ENCODE assay signal across 9 cellular contexts in genomic region chr12:11797317-11797913, GRCh38.
DNase-seq lines count a peak whose midpoint lies in the region; ATAC-seq, FAIRE-seq and TF ChIP-seq lines count a peak whose summit lies in the region.
"Had no signal": no experiment of that assay in that cellular context is flagged by ENCODE, and none has a peak within 500 bp of the region (broad histone marks: within the 10 kb centered on the region; RNA-seq: fewer than 3 reads in every experiment).

No MANE protein-coding gene starts in this region.

- no peaks in the 10 kb centered on the region for H3K9me3 Mint-ChIP-seq in MCF 10A (ENCODE audit: unreplicated experiment)

- no peak overlapping the region for H3K27ac ChIP-seq in mammary epithelial cell (ENCODE audit: insufficient read depth, low read depth, low read length)
- H3K27ac ChIP-seq in adrenal gland = peak overlapping the region in 3 of 5 donors; percentile 15 to 63 (median 36)
- no peak overlapping the region for H3K27ac ChIP-seq in HepG2 (ENCODE audit: extremely low read length, insufficient read depth, low read length)
- no peak overlapping the region for H3K27ac ChIP-seq in upper lobe of right lung

- H2AFZ ChIP-seq in mammary epithelial cell (ENCODE audit: low read depth, low read length) (no peak overlapping the region), HepG2 (ENCODE audit: low read length) (no peak overlapping the region)

- no peak for TF ChIP-seq CTCF in MCF 10A (IDR thresholded peaks at IDR 0.05; ENCODE audit: unreplicated experiment)
- no peak for TF ChIP-seq CTCF in mammary epithelial cell (conservative IDR thresholded peaks at IDR 0.05 in 1 of 2, IDR thresholded peaks at IDR 0.05 in 1 of 2; ENCODE audit: extremely low read depth in 1 of 2, insufficient read depth in 1 of 2, low read depth in 1 of 2, low read length in 2 of 2)
- TF ChIP-seq CTCF in adrenal gland (IDR thresholded peaks at IDR 0.05) = no peak
- no peak for TF ChIP-seq CTCF in HepG2 (CRISPR knock-in tag; IDR thresholded peaks at IDR 0.05)
- no peak for TF ChIP-seq CTCF in upper lobe of right lung (IDR thresholded peaks at IDR 0.05)

- no peak overlapping the region for H3K4me2 ChIP-seq in mammary epithelial cell (ENCODE audit: insufficient read depth, low read depth, low read length)
- H3K4me2 ChIP-seq in HepG2 (ENCODE audit: low read depth, low read length) = no peak overlapping the region

- TF ChIP-seq RAD21 in HepG2 (CRISPR knock-in tag; IDR thresholded peaks at IDR 0.05) = no peak

- peak overlapping the region; percentile 66 for H3K27ac Mint-ChIP-seq in MCF 10A (ENCODE audit: low read depth, unreplicated experiment)

- H3K27me3 Mint-ChIP-seq in MCF 10A (ENCODE audit: insufficient read depth, unreplicated experiment) = no peaks in the 10 kb centered on the region

- intact Hi-C loops in MCF 10A (cut with micrococcal nuclease) (no loop called here), mammary epithelial cell (cut with micrococcal nuclease) (loop anchor here (5.0 kb wide), 1 partner anchor 145 kb away; no protein-coding TSS in a partner anchor), adrenal gland (cut with DNase I) (no loop called here), HepG2 (cut with micrococcal nuclease; ENCODE audit: unreplicated experiment) (no loop called here), upper lobe of right lung (cut with DNase I) (no loop called here)

- H4K20me1 ChIP-seq in mammary epithelial cell (ENCODE audit: insufficient read depth, low read length) (no peaks in the 10 kb centered on the region), HepG2 (ENCODE audit: insufficient read depth, low read length) (no peaks in the 10 kb centered on the region)

- H3K36me3 ChIP-seq in mammary epithelial cell (ENCODE audit: insufficient read depth, low read length) = no peaks in the 10 kb centered on the region
- no peaks in the 10 kb centered on the region for H3K36me3 ChIP-seq in adrenal gland (replicated peaks in 1 of 2)
- no peaks in the 10 kb centered on the region; a peak in 1 of 5 replicates for H3K36me3 ChIP-seq in HepG2 (replicated peaks in 1 of 2; ENCODE audit: control insufficient read depth in 1 of 2, insufficient read depth in 2 of 2, low read length in 2 of 2)
- H3K36me3 ChIP-seq in upper lobe of right lung = no peaks in the 10 kb centered on the region

- peak; percentile 40 for DNase-seq in MCF 10A (ENCODE audit: unreplicated experiment)
- DNase-seq in mammary epithelial cell = no peak
- peak in 3 of 7 donors; percentile 20 to 36 (median 27) for DNase-seq in adrenal gland
- DNase-seq in HepG2 (ENCODE audit: low spot score) = peak; percentile 28
- DNase-seq in upper lobe of right lung = no peak
- no peak for DNase-seq in mucosa of gallbladder (ENCODE audit: low spot score)
- DNase-seq in LoVo (ENCODE audit: low spot score) = no peak
- DNase-seq in activated gamma-delta T cell treated with Interleukin-2 at 50 U/mL for 16 hours = no peak

- ATAC-seq in HepG2 (no peak), upper lobe of right lung (peak; percentile 53)

- TF ChIP-seq POLR2A in adrenal gland (IDR thresholded peaks at IDR 0.05) (no peak), HepG2 (IDR thresholded peaks at IDR 0.05; ENCODE audit: insufficient read depth in 1 of 2, low read depth in 2 of 2, low read length in 2 of 2) (no peak)

- in situ Hi-C loops in mammary epithelial cell (cut with MboI; ENCODE audit: low sequenced_read_pairs in 2 of 2) (no loop called here), HepG2 (cut with HindIII; ENCODE audit: extremely low pct_ligation_motif_present, low pct_unique_long_range_greater_than_20kb) (no loop called here)

- H3K79me2 ChIP-seq in mammary epithelial cell (ENCODE audit: insufficient read depth, low read length) = peaks cover 47% of the 10 kb centered on the region
- H3K79me2 ChIP-seq in HepG2 (ENCODE audit: insufficient read depth, low read length) = no peaks in the 10 kb centered on the region

- WGBS in mammary epithelial cell (ENCODE audit: low coverage, missing lambda C conversion rate) = 84% methylated on average over 5 of the region's 5 CpGs
- 49 to 64% (median 60%) methylated on average over 5 of the region's 5 CpGs for WGBS in adrenal gland, 4 donors
- WGBS in HepG2 (ENCODE audit: low lambda C conversion rate) = 78% methylated on average over 5 of the region's 5 CpGs

- no TSS peak for BruUV-seq in MCF 10A (replicated peaks; lab: Mats Ljungman, UMichigan)
- no TSS peak for BruUV-seq in mammary epithelial cell (replicated peaks; lab: Mats Ljungman, UMichigan)
- BruUV-seq in HepG2 (replicated peaks; lab: Mats Ljungman, UMichigan) = no TSS peak

- H3K27me3 ChIP-seq in mammary epithelial cell (ENCODE audit: insufficient read depth, low read length) (no peaks in the 10 kb centered on the region), adrenal gland (no peaks in the 10 kb centered on the region), HepG2 (ENCODE audit: control insufficient read depth in 1 of 2, insufficient read depth in 2 of 2, low read length in 2 of 2) (no peaks in the 10 kb centered on the region), upper lobe of right lung (no peaks in the 10 kb centered on the region)

- H3K9me3 ChIP-seq in mammary epithelial cell (replicated peaks; ENCODE audit: insufficient read depth, low read length) (no peaks in the 10 kb centered on the region), adrenal gland (replicated peaks in 1 of 3) (no peaks in the 10 kb centered on the region), HepG2 (ENCODE audit: low read length) (no peaks in the 10 kb centered on the region), upper lobe of right lung (no peaks in the 10 kb centered on the region)

- H3K9ac ChIP-seq in mammary epithelial cell (ENCODE audit: insufficient read depth, low read length) (no peak overlapping the region), HepG2 (ENCODE audit: insufficient read depth, low read depth, low read length) (no peak overlapping the region)

- no peak overlapping the region for H3K4me3 Mint-ChIP-seq in MCF 10A (ENCODE audit: unreplicated experiment)

- FAIRE-seq in HepG2 (lab: Jason Lieb, UNC) = no peak
- FAIRE-seq: keratinocyte had no signal

- no peak for TF ChIP-seq EP300 in HepG2 (IDR thresholded peaks at IDR 0.05; ENCODE audit: low read depth in 2 of 2, low read length in 2 of 2)
- TF ChIP-seq EP300 in HepG2 (CRISPR knock-in tag; IDR thresholded peaks at IDR 0.05; ENCODE audit: borderline replicate concordance) = no peak

- dilution Hi-C loops in mammary epithelial cell (cut with HindIII; ENCODE audit: low sequenced_read_pairs) = no loop called here

- CTCF ChIA-PET in MCF 10A (lab: Yijun Ruan, JAX) (interaction anchor here (0.8 kb wide), 1 partner anchor 11 kb away, joined by 3 read pairs; no protein-coding TSS in a partner anchor), mammary epithelial cell (lab: Charles Lee; ENCODE audit: low non-redundant PET) (interaction anchor here (0.6 kb wide), 1 partner anchor 182 kb away, joined by 4 read pairs; no protein-coding TSS in a partner anchor), HepG2 (lab: Yijun Ruan, JAX; ENCODE audit: low intra/inter-chr PET ratio, low total read pairs) (no interaction called here)

- peaks cover 47% of the 10 kb centered on the region for H3K4me1 Mint-ChIP-seq in MCF 10A (ENCODE audit: insufficient read depth, unreplicated experiment)

- POLR2A ChIA-PET in MCF 10A (lab: Yijun Ruan, JAX) (interaction anchor here (3.8 kb wide), 1 partner anchor 12 kb away, joined by 30 read pairs; no protein-coding TSS in a partner anchor), HepG2 (lab: Yijun Ruan, JAX) (no interaction called here)

- H3K4me3 ChIP-seq in mammary epithelial cell (replicated peaks in 1 of 3; ENCODE audit: insufficient read depth in 1 of 3, low read depth in 2 of 3, low read length in 3 of 3) (no peak overlapping the region), adrenal gland (no peak overlapping the region), HepG2 (replicated peaks in 1 of 3; ENCODE audit: insufficient read depth in 1 of 3, low read depth in 2 of 3, low read length in 3 of 3) (no peak overlapping the region), upper lobe of right lung (no peak overlapping the region)

- H3K4me1 ChIP-seq in mammary epithelial cell (ENCODE audit: insufficient read depth, low read length) (peaks cover 60% of the 10 kb centered on the region), adrenal gland (replicated peaks in 1 of 2) (peaks cover 36 to 62% of the 10 kb centered on the region in 2 donors), HepG2 (ENCODE audit: insufficient read depth, low read length) (peaks cover 30% of the 10 kb centered on the region), upper lobe of right lung (peaks cover 46% of the 10 kb centered on the region)

- peaks cover 6% of the 10 kb centered on the region for H3K36me3 Mint-ChIP-seq in MCF 10A (ENCODE audit: insufficient read depth, unreplicated experiment)

TF ChIP-seq in HepG2, 621 proteins besides CTCF, POLR2A, EP300 and RAD21 (continues in another document):
- TF ChIP-seq PHF20 (CRISPR knock-in tag; IDR thresholded peaks at IDR 0.05) (no peak), NPAS2 (CRISPR knock-in tag; IDR thresholded peaks at IDR 0.05; ENCODE audit: borderline replicate concordance) (no peak), ZNF709 (CRISPR knock-in tag; IDR thresholded peaks at IDR 0.05) (no peak), KDM2A (CRISPR knock-in tag; IDR thresholded peaks at IDR 0.05; ENCODE audit: borderline replicate concordance, low read depth) (no peak), PRMT3 (CRISPR knock-in tag; IDR thresholded peaks at IDR 0.05; ENCODE audit: borderline replicate concordance, low read depth) (no peak), ZNF562 (CRISPR knock-in tag; IDR thresholded peaks at IDR 0.05; ENCODE audit: borderline replicate concordance) (no peak)

Comparison
In these comparisons a context has a peak if more than half of its experiments do, and no peak if none do; other contexts are left out.
1. DNase-seq: peak in MCF 10A (single experiment) and HepG2 (single experiment); none in mammary epithelial cell (single experiment), upper lobe of right lung (single experiment), mucosa of gallbladder (single experiment), LoVo (single experiment) and activated gamma-delta T cell treated with Interleukin-2 at 50 U/mL for 16 hours (single experiment).
2. H3K27ac ChIP-seq: peak in adrenal gland (3 of 5); none in mammary epithelial cell (single experiment), HepG2 (single experiment) and upper lobe of right lung (single experiment).